In the genomic region with DNA sequence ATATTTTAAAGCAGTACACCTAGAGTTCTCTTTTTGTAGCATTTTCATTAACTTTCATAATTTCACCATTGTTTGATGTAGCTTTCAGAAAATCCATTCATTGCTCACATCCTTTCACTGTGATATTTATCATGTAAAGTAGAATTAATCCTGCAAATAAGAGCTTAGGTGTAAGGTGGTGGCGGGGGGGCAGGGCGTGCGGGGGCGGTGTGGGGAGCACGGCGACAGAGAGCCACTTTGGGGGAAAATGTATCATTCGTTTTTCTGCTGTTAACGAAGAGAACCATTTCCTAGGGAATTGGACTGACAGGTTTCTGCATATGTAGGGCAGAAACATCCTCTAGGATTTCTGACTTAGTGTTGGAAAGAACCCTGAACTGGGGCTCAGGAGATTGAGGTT, we compare ENCODE assay signal across 32 cellular contexts.
A peak's percentile ranks its signal among the peaks of the same experiment; 100 is the strongest.
DNase-seq lines count a peak whose midpoint lies in the region; ATAC-seq, FAIRE-seq and TF ChIP-seq lines count a peak whose summit lies in the region.
"Had no signal": no experiment of that assay in that cellular context is flagged by ENCODE, and none has a peak within 500 bp of the region (broad histone marks: within the 10 kb centered on the region; RNA-seq: fewer than 3 reads in every experiment).

No MANE protein-coding gene starts in this region.

- BruUV-seq in K562 (replicated peaks; lab: Mats Ljungman, UMichigan), result no TSS peak

- CTCF ChIA-PET in A549 (lab: Yijun Ruan, JAX) (no interaction called here), K562 (lab: Yijun Ruan, JAX; ENCODE audit: low intra/inter-chr PET ratio) (no interaction called here)

- no peak for ATAC-seq in A549
- ATAC-seq in K562, result no peak
- ATAC-seq in heart right ventricle, result no peak
- ATAC-seq: CD8-positive, alpha-beta T cell had no signal

- TF ChIP-seq RAD21 in A549 (conservative IDR thresholded peaks at IDR 0.05 in 1 of 2, IDR thresholded peaks at IDR 0.05 in 1 of 2), result no peak
- no peak for TF ChIP-seq RAD21 in K562 (CRISPR knock-in tag; conservative IDR thresholded peaks at IDR 0.05 in 1 of 2, IDR thresholded peaks at IDR 0.05 in 1 of 2)

- H3K9ac ChIP-seq in K562 (ENCODE audit: insufficient read depth in 1 of 2, low read depth in 2 of 2, low read length in 2 of 2), result no peak overlapping the region
- H3K9ac ChIP-seq: BLaER1; BLaER1 treated with 17β-estradiol and CSF1 and Interleukin-3, amounts not matched to agents 10 nM and 100 nM had no signal

- FAIRE-seq in A549 (lab: Jason Lieb, UNC) (peak; percentile 46), K562 (lab: Jason Lieb, UNC) (no peak)
- FAIRE-seq: A204.1, D721Med had no signal

- H3K9me3 ChIP-seq in A549 (no peaks in the 10 kb centered on the region), HAP-1 (no peaks in the 10 kb centered on the region), K562 (replicated peaks; ENCODE audit: control insufficient read depth, insufficient read depth, low read depth, low read length) (no peaks in the 10 kb centered on the region), heart right ventricle (no peaks in the 10 kb centered on the region)
- H3K9me3 ChIP-seq: BE2C, BLaER1, Caco-2 had no signal

- H3K36me3 ChIP-seq in HAP-1 (replicated peaks) (no peaks in the 10 kb centered on the region), K562 (ENCODE audit: control insufficient read depth, insufficient read depth, low read length) (no peaks in the 10 kb centered on the region), heart right ventricle (no peaks in the 10 kb centered on the region)
- H3K36me3 ChIP-seq: BE2C; BLaER1; BLaER1 treated with 17β-estradiol and CSF1 and Interleukin-3, amounts not matched to agents 10 nM and 100 nM had no signal

- no peak for TF ChIP-seq POLR2A in A549 (IDR thresholded peaks at IDR 0.05; ENCODE audit: low read length)
- no peak for TF ChIP-seq POLR2A in K562 (conservative IDR thresholded peaks at IDR 0.05)

- DNase-seq in A549 (ENCODE audit: low read depth in 1 of 2, low spot score in 1 of 2) (no peak), HAP-1 (ENCODE audit: low spot score in 2 of 2) (peak; percentile 54 to 65), K562 (ENCODE audit: extremely low read depth in 1 of 4, low spot score in 3 of 4) (no peak), NCI-H1436 treated with DMSO at 0.1 percent for 48 hours (lab: John Stamatoyannopoulos, UW) (no peak), heart right ventricle (no peak), NCI-H2029 treated with DMSO at 0.1 percent for 48 hours (lab: John Stamatoyannopoulos, UW) (no peak)
- DNase-seq: 8988T; ACHN; AML-193; BE2C; C1 segment of cervical spinal cord; Caco-2; Calu3; CD4-positive, alpha-beta memory T cell; CD4-positive, alpha-beta T cell; CD4-positive, CD25-positive, alpha-beta regulatory T cell; CD8-positive, alpha-beta memory T cell; CD8-positive, alpha-beta T cell; COR-L47; DMS 273 treated with DMSO at 0.1 percent for 48 hours; DMS153; DMS53; DMS79; DMS79 treated with DMSO at 0.1 percent for 48 hours; DND-41; EL had no signal

- H3K4me2 ChIP-seq in A549, result no peak overlapping the region
- H3K4me2 ChIP-seq in K562 (ENCODE audit: insufficient read depth, low read length), result no peak overlapping the region
- H3K4me2 ChIP-seq: BLaER1; BLaER1 treated with 17β-estradiol and CSF1 and Interleukin-3, amounts not matched to agents 10 nM and 100 nM had no signal

- POLR2A ChIA-PET in A549 (lab: Yijun Ruan, JAX) (no interaction called here), K562 (lab: Yijun Ruan, JAX) (interaction anchor here (0.5 kb wide), 1 partner anchor 1159 kb away, joined by 3 read pairs; no protein-coding TSS in a partner anchor)

- H2AFZ ChIP-seq in K562 (ENCODE audit: low read depth, low read length), result no peak overlapping the region

- TF ChIP-seq EP300 in A549 (IDR thresholded peaks at IDR 0.05) (no peak), K562 (IDR thresholded peaks at IDR 0.05; ENCODE audit: low read length) (no peak)

- intact Hi-C loops in K562 (cut with micrococcal nuclease) (loop anchor here (10.0 kb wide), 1 partner anchor 170 kb away; no protein-coding TSS in a partner anchor), heart right ventricle (cut with DNase I) (no loop called here)

- H3K27me3 ChIP-seq in HAP-1 (ENCODE audit: low read depth) (no peaks in the 10 kb centered on the region), K562 (ENCODE audit: control insufficient read depth in 2 of 2, insufficient read depth in 2 of 2, low read length in 2 of 2) (peaks cover 0 to 3% of the 10 kb centered on the region in 2 experiments; a peak in 2 of 5 replicates), heart right ventricle (peaks cover 0 to 68% (median 0%) of the 10 kb centered on the region in 7 donors)
- H3K27me3 ChIP-seq: BE2C had no signal

- no peaks in the 10 kb centered on the region for H4K20me1 ChIP-seq in K562 (replicated peaks; ENCODE audit: control insufficient read depth, insufficient read depth, low read length)

- no peaks in the 10 kb centered on the region for H3K79me2 ChIP-seq in K562 (ENCODE audit: control insufficient read depth, insufficient read depth, low read length)

- in situ Hi-C loops in HAP-1 (cut with MboI; ENCODE audit: low sequenced_read_pairs), result no loop called here
- in situ Hi-C loops in K562 (cut with MboI), result no loop called here

- TF ChIP-seq CTCF in A549 (IDR thresholded peaks at IDR 0.05), result no peak
- no peak for TF ChIP-seq CTCF in K562 (IDR thresholded peaks at IDR 0.05 in 2 of 3, conservative IDR thresholded peaks at IDR 0.05 in 1 of 3; ENCODE audit: insufficient read depth in 2 of 3, low read depth in 1 of 3, low read length in 3 of 3)
- no peak for TF ChIP-seq CTCF in heart right ventricle (IDR thresholded peaks at IDR 0.05)

- no peak overlapping the region for H3K4me3 ChIP-seq in A549
- H3K4me3 ChIP-seq in HAP-1, result no peak overlapping the region
- no peak overlapping the region for H3K4me3 ChIP-seq in K562
- no peak overlapping the region for H3K4me3 ChIP-seq in heart right ventricle
- H3K4me3 ChIP-seq: BLaER1; BLaER1 treated with 17β-estradiol and CSF1 and Interleukin-3, amounts not matched to agents 10 nM and 100 nM had no signal

- 28% methylated on average over 7 of the region's 8 CpGs for WGBS in A549 (ENCODE audit: missing lambda C conversion rate)
- 0% methylated on average over 6 of the region's 8 CpGs for WGBS in K562 (ENCODE audit: insufficient coverage, low coverage, missing lambda C conversion rate)
- 77 to 84% methylated on average over 8 of the region's 8 CpGs for WGBS in heart right ventricle, 2 donors

- no peaks in the 10 kb centered on the region for H3K4me1 ChIP-seq in A549
- H3K4me1 ChIP-seq in HAP-1, result peaks cover 23% of the 10 kb centered on the region
- H3K4me1 ChIP-seq in K562 (replicated peaks in 1 of 2; ENCODE audit: control insufficient read depth in 2 of 2, insufficient read depth in 2 of 2, low read length in 2 of 2), result no peaks in the 10 kb centered on the region
- H3K4me1 ChIP-seq in heart right ventricle, result no peaks in the 10 kb centered on the region
- H3K4me1 ChIP-seq: BE2C; BLaER1; BLaER1 treated with 17β-estradiol and CSF1 and Interleukin-3, amounts not matched to agents 10 nM and 100 nM; Caco-2 had no signal

- H3K9me1 ChIP-seq in K562 (ENCODE audit: control insufficient read depth, insufficient read depth, low read length), result no peaks in the 10 kb centered on the region

- H3K27ac ChIP-seq in A549, result no peak overlapping the region
- no peak overlapping the region for H3K27ac ChIP-seq in K562 (ENCODE audit: extremely low read depth, low read depth, low read length)
- no peak overlapping the region for H3K27ac ChIP-seq in heart right ventricle
- H3K27ac ChIP-seq: 22Rv1; BLaER1; BLaER1 treated with 17β-estradiol and CSF1 and Interleukin-3, amounts not matched to agents 10 nM and 100 nM; C4-2B had no signal

TF ChIP-seq in A549, 52 proteins besides CTCF, POLR2A, EP300 and RAD21 (continues in another document):
- no peak for TF ChIP-seq BHLHE40 (IDR thresholded peaks at IDR 0.05; ENCODE audit: low read depth, low read length)
- TF ChIP-seq, protein P1, sequence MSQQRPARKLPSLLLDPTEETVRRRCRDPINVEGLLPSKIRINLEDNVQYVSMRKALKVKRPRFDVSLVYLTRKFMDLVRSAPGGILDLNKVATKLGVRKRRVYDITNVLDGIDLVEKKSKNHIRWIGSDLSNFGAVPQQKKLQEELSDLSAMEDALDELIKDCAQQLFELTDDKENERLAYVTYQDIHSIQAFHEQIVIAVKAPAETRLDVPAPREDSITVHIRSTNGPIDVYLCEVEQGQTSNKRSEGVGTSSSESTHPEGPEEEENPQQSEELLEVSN (IDR thresholded peaks at IDR 0.05; ENCODE audit: borderline replicate concordance, low read depth), result no peak
- TF ChIP-seq MAFK (IDR thresholded peaks at IDR 0.05; ENCODE audit: partially characterized antibody), result no peak
- TF ChIP-seq, protein P2, sequence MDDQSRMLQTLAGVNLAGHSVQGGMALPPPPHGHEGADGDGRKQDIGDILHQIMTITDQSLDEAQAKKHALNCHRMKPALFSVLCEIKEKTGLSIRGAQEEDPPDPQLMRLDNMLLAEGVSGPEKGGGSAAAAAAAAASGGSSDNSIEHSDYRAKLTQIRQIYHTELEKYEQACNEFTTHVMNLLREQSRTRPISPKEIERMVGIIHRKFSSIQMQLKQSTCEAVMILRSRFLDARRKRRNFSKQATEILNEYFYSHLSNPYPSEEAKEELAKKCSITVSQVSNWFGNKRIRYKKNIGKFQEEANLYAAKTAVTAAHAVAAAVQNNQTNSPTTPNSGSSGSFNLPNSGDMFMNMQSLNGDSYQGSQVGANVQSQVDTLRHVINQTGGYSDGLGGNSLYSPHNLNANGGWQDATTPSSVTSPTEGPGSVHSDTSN (IDR thresholded peaks at IDR 0.05), result no peak
- TF ChIP-seq GATA3 (IDR thresholded peaks at IDR 0.05; ENCODE audit: borderline replicate concordance), result no peak

TF ChIP-seq in K562, 482 proteins besides CTCF, POLR2A, EP300 and RAD21:
- no peak for TF ChIP-seq ZNF551 (CRISPR knock-in tag; IDR thresholded peaks at IDR 0.05)
- TF ChIP-seq CBX8 (IDR thresholded peaks at IDR 0.05; ENCODE audit: borderline replicate concordance, extremely low read depth, low read depth, low read length, poor library complexity, severe bottlenecking), result peak; percentile 44

Comparison
In these comparisons a context has a peak if more than half of its experiments do, and no peak if none do; other contexts are left out.
1. DNase-seq: peak in HAP-1 (2 of 2); none in A549 (0 of 2), K562 (0 of 4), NCI-H1436 treated with DMSO at 0.1 percent for 48 hours (single experiment), heart right ventricle (0 of 2) and NCI-H2029 treated with DMSO at 0.1 percent for 48 hours (single experiment).